ENCODE assay signal across 23 cellular contexts in the genomic region with DNA sequence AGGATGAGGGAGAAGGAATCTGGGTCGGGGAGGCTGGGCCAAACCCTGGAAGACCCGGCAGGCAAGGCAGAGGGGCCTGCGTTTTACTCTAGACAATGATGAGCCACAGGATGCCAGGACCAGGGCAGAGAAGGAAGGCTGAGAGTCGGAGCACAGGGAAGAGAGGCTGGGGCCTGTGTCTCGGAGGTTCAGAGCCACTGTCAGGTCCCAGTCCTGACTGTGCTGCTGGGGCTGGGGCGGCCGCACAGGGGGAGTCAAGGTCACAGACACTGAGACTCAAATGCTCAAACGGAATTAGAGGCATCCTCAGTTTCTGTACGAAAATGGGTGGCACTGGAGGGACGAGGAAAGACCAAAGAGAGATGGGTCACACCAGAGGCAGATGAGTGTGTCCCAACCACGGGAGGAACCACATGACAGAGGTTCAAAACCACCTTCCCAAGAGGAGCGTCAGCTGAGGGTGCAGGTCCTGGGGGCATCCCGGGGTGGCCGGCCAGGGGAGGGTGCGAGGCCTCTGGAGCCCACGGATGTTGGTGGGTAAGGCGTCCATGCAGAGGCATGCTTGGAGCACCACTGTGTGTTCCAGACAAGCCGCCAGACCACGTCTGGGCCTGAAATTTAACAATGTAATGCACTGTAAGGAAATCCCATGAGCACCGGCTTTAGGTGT. TPM values are rescaled to one million over a fixed set of nuclear protein-coding genes. Genes with fewer than 3 reads are reported as not detected.
DNase-seq lines count a peak whose midpoint lies in the region; ATAC-seq and TF ChIP-seq lines count a peak whose summit lies in the region.
"Had no signal": no experiment of that assay in that cellular context is flagged by ENCODE, and none has a peak within 500 bp of the region (broad histone marks: within the 10 kb centered on the region; RNA-seq: fewer than 3 reads in every experiment).

No MANE protein-coding gene starts in this region.

- H3K4me3 Mint-ChIP-seq in central memory CD8-positive, alpha-beta T cell, result no peak overlapping the region
- H3K4me3 Mint-ChIP-seq in nephron progenitor cell, result no peak overlapping the region
- H3K4me3 Mint-ChIP-seq: activated CD8-positive, alpha-beta T cell treated with anti-CD3 and anti-CD28 coated beads, Interleukin-2, amount 10 ng/mL, durations not matched to agents 7 days and 5 days had no signal

- TF ChIP-seq POLR2A in ovary (IDR thresholded peaks at IDR 0.05), result no peak

- intact Hi-C loops in right cardiac atrium (cut with DNase I) (no loop called here), Right ventricle myocardium superior (cut with DNase I) (no loop called here), ovary (cut with DNase I) (no loop called here)

- 93% methylated on average over 20 of the region's 20 CpGs for WGBS in right cardiac atrium
- WGBS in ovary, 3 donors, result 88 to 90% (median 90%) methylated on average over 20 of the region's 20 CpGs

- TF ChIP-seq EP300 in ovary (IDR thresholded peaks at IDR 0.05), result no peak

- no peaks in the 10 kb centered on the region for H3K27me3 ChIP-seq in right cardiac atrium (ENCODE audit: control insufficient read depth, insufficient read depth)
- H3K27me3 ChIP-seq in ovary, result no peaks in the 10 kb centered on the region
- no peaks in the 10 kb centered on the region for H3K27me3 ChIP-seq in WERI-Rb-1 (ENCODE audit: insufficient read depth, low read depth, severe bottlenecking)
- H3K27me3 ChIP-seq: gastroesophageal sphincter, neutrophil, suprapubic skin, uterus had no signal

- H3K36me3 Mint-ChIP-seq in central memory CD8-positive, alpha-beta T cell (ENCODE audit: insufficient read depth), result peaks cover 3% of the 10 kb centered on the region
- H3K36me3 Mint-ChIP-seq in nephron progenitor cell (ENCODE audit: low read depth), result peaks cover 50% of the 10 kb centered on the region

- no peak for TF ChIP-seq CTCF in nephron progenitor cell (IDR thresholded peaks at IDR 0.05)
- TF ChIP-seq CTCF in ovary (IDR thresholded peaks at IDR 0.05), result no peak
- no peak for TF ChIP-seq CTCF in WERI-Rb-1 (IDR thresholded peaks at IDR 0.05; ENCODE audit: low read depth, low read length)

- H3K4me1 Mint-ChIP-seq in central memory CD8-positive, alpha-beta T cell, result peaks cover 25% of the 10 kb centered on the region
- H3K4me1 Mint-ChIP-seq in nephron progenitor cell, result peaks cover 47% of the 10 kb centered on the region

- H3K4me3 ChIP-seq in right cardiac atrium (ENCODE audit: low read length) (no peak overlapping the region), ovary (no peak overlapping the region), WERI-Rb-1 (ENCODE audit: low read depth, low read length) (no peak overlapping the region)
- H3K4me3 ChIP-seq: coronary artery, gastroesophageal sphincter, left ventricle myocardium inferior, suprapubic skin, uterus had no signal

- H3K27ac ChIP-seq in right cardiac atrium (ENCODE audit: low read length) (no peak overlapping the region), ovary (no peak overlapping the region), WERI-Rb-1 (no peak overlapping the region)
- H3K27ac ChIP-seq: coronary artery, gastroesophageal sphincter, left ventricle myocardium inferior, neutrophil, suprapubic skin, uterus had no signal

- peak in 2 of 3 donors; percentile 2 to 48 for DNase-seq in right cardiac atrium
- no peak for DNase-seq in Right ventricle myocardium superior
- no peak for DNase-seq in central memory CD8-positive, alpha-beta T cell (ENCODE audit: low spot score in 2 of 2)
- no peak for DNase-seq in nephron progenitor cell
- DNase-seq in DMS153 treated with DMSO at 0.1 percent for 48 hours (lab: John Stamatoyannopoulos, UW; ENCODE audit: unreplicated experiment), result no peak
- no peak for DNase-seq in ovary
- no peak for DNase-seq in WERI-Rb-1
- DNase-seq: activated CD4-positive, CD25-positive, alpha-beta regulatory T cell; activated CD8-positive, alpha-beta T cell treated with anti-CD3 and anti-CD28 coated beads, Interleukin-2, amount 10 ng/mL, durations not matched to agents 7 days and 5 days; activated naive CD4-positive, alpha-beta T cell; activated T-cell treated with anti-CD3 and anti-CD28 coated beads, Interleukin-2, amount 50 U/mL, for 1 hour; CD4-positive, CD25-positive, alpha-beta regulatory T cell; DMS 273 treated with DMSO at 0.1 percent for 48 hours; hypothalamus; left ventricle myocardium inferior; NCI-H1436; NCI-H446 treated with DMSO at 0.1 percent for 48 hours; OCI-M1; uterus had no signal

- H3K36me3 ChIP-seq in ovary (no peaks in the 10 kb centered on the region), WERI-Rb-1 (no peaks in the 10 kb centered on the region)
- H3K36me3 ChIP-seq: uterus had no signal

- H3K27me3 Mint-ChIP-seq in central memory CD8-positive, alpha-beta T cell, result no peaks in the 10 kb centered on the region
- H3K27me3 Mint-ChIP-seq in nephron progenitor cell (ENCODE audit: low read depth, poor library complexity), result peaks cover 7% of the 10 kb centered on the region
- H3K27me3 Mint-ChIP-seq: CD4-positive, CD25-positive, alpha-beta regulatory T cell had no signal

- ATAC-seq in right cardiac atrium (no peak), Right ventricle myocardium superior (ENCODE audit: poor library complexity) (no peak)
- no peak for ATAC-seq in central memory CD8-positive, alpha-beta T cell (replicated peaks; ENCODE audit: extremely low read depth, poor library complexity, severe bottlenecking)
- ATAC-seq: activated CD8-positive, alpha-beta T cell treated with anti-CD3 and anti-CD28 coated beads, Interleukin-2, amount 10 ng/mL, durations not matched to agents 7 days and 5 days; gastroesophageal sphincter had no signal

- no peaks in the 10 kb centered on the region for H3K4me1 ChIP-seq in right cardiac atrium (ENCODE audit: control insufficient read depth, insufficient read depth, low read length)
- H3K4me1 ChIP-seq in ovary (ENCODE audit: insufficient read depth), result no peaks in the 10 kb centered on the region
- H3K4me1 ChIP-seq: suprapubic skin, uterus had no signal

- peak overlapping the region; percentile 88 for H3K27ac Mint-ChIP-seq in central memory CD8-positive, alpha-beta T cell (ENCODE audit: low read depth)
- peak overlapping the region; percentile 15 for H3K27ac Mint-ChIP-seq in nephron progenitor cell
- H3K27ac Mint-ChIP-seq: activated CD8-positive, alpha-beta T cell treated with anti-CD3 and anti-CD28 coated beads, Interleukin-2, amount 10 ng/mL, durations not matched to agents 7 days and 5 days had no signal

- H3K9me3 ChIP-seq in right cardiac atrium (ENCODE audit: control insufficient read depth, low read length), result no peaks in the 10 kb centered on the region
- H3K9me3 ChIP-seq in ovary, result no peaks in the 10 kb centered on the region
- H3K9me3 ChIP-seq in WERI-Rb-1 (ENCODE audit: severe bottlenecking), result no peaks in the 10 kb centered on the region
- H3K9me3 ChIP-seq: gastroesophageal sphincter, left ventricle myocardium inferior, neutrophil, suprapubic skin, uterus had no signal

- H3K9me3 Mint-ChIP-seq in central memory CD8-positive, alpha-beta T cell, result no peaks in the 10 kb centered on the region
- H3K9me3 Mint-ChIP-seq in nephron progenitor cell, result peaks cover 13% of the 10 kb centered on the region
- H3K9me3 Mint-ChIP-seq: CD4-positive, CD25-positive, alpha-beta regulatory T cell had no signal

RNA-seq across cellular contexts. Expression of a gene that starts 14.7 kb away (rescaled TPM):
- total RNA-seq in right cardiac atrium (10 to 100 TPM; 18.3 to 29.1 (median 25.4) TPM), Right ventricle myocardium superior (24.9 TPM), ovary (10 to 100 TPM; 38.0 to 74.0 (median 46.6) TPM)
- polyA plus RNA-seq in right cardiac atrium (7.8 TPM), ovary (1 to 10 TPM; 7.0 to 8.2 TPM)

Comparison
In these comparisons a context has a peak if more than half of its experiments do, and no peak if none do; other contexts are left out.
1. DNase-seq: peak in right cardiac atrium (2 of 3); none in Right ventricle myocardium superior (single experiment), central memory CD8-positive, alpha-beta T cell (0 of 2), nephron progenitor cell (single experiment), DMS153 treated with DMSO at 0.1 percent for 48 hours (single experiment), ovary (0 of 5) and WERI-Rb-1 (single experiment).